In the genomic region with DNA sequence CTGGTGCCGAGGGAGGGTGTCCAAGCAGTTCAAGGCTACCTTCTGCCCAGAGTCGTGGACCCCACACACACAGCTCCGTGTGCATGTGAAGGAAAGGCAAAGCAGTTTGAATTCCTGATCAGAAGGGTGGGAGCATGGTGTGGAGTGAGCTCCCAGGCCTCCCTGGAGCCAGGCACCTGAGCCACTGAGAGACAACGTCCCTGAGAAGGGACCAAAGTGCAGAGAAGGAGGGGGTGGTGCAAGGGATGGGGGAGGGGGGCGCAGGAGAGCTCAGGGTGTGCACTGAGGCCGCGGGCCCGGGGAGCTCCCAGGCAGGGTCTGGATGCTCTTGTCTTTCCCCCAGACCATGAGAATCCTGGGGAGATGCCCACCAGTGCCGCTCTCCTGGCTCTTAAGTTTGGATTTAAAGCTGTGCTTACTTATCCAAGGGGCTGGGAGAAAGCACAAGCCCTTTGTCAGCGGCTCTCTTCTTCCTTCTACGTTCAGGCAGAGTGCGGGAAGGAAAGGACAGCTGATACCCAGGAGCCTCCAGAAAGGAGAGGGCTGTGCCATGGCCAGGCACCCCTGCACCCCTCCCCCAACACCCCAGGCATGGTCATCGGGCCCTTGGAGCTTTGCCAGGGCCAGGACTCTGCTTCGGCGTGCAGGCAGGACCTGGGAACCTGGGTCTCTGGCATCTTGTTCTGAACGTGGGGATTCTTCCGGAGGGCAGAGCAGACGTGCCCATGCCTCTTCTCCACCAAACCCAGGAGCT, we compare ENCODE assay signal across 12 cellular contexts. TPM values are rescaled to one million over a fixed set of nuclear protein-coding genes. Genes with fewer than 3 reads are reported as not detected.
A peak's percentile ranks its signal among the peaks of the same experiment; 100 is the strongest.
DNase-seq lines count a peak whose midpoint lies in the region; ATAC-seq and TF ChIP-seq lines count a peak whose summit lies in the region.
"Had no signal": no experiment of that assay in that cellular context is flagged by ENCODE, and none has a peak within 500 bp of the region (broad histone marks: within the 10 kb centered on the region; RNA-seq: fewer than 3 reads in every experiment).

No MANE protein-coding gene starts in this region.

- peak overlapping the region; percentile 33 for H3K4me3 Mint-ChIP-seq in neural progenitor cell
- H3K4me3 Mint-ChIP-seq: activated CD4-positive, alpha-beta T cell treated with anti-CD3 and anti-CD28 coated beads for 36 hours had no signal

- peaks cover 3% of the 10 kb centered on the region for H3F3A ChIP-seq in neural progenitor cell (ENCODE audit: low read depth)

- H3K27ac ChIP-seq in duodenal mucosa (ENCODE audit: low read depth, low read length) (no peak overlapping the region), neural progenitor cell (no peak overlapping the region)
- H3K27ac ChIP-seq: upper lobe of right lung had no signal

- H3K9me3 ChIP-seq in duodenal mucosa (ENCODE audit: control insufficient read depth in 1 of 2, low read length in 2 of 2) (no peaks in the 10 kb centered on the region), neural progenitor cell (ENCODE audit: low read depth) (no peaks in the 10 kb centered on the region)
- H3K9me3 ChIP-seq: upper lobe of right lung had no signal

- no peak for TF ChIP-seq CTCF in neural progenitor cell (IDR thresholded peaks at IDR 0.05)

- H3K4me2 ChIP-seq in neural progenitor cell: no peak overlapping the region

- H4K20me1 ChIP-seq in neural progenitor cell (ENCODE audit: low read depth): peaks cover 18% of the 10 kb centered on the region

- peaks cover 16% of the 10 kb centered on the region for H3K27me3 Mint-ChIP-seq in neural progenitor cell (ENCODE audit: insufficient read depth, low read depth)

- H3K4me3 ChIP-seq in duodenal mucosa (ENCODE audit: low read depth in 1 of 2, low read length in 2 of 2): peak overlapping the region; percentile 37 to 54
- no peak overlapping the region for H3K4me3 ChIP-seq in neural progenitor cell
- H3K4me3 ChIP-seq: upper lobe of right lung had no signal

- DNase-seq in NCI-H1417 (lab: John Stamatoyannopoulos, UW) (peak in 2 of 3 experiments; percentile 69 to 82), NCI-H1417 treated with DMSO at 0.1 percent for 48 hours (lab: John Stamatoyannopoulos, UW) (no peak), G401 (ENCODE audit: low spot score) (peak; percentile 42), neural progenitor cell (ENCODE audit: low spot score) (peak; percentile 18), NCI-H526 treated with DMSO at 0.1 percent for 48 hours (lab: John Stamatoyannopoulos, UW) (no peak), amniotic stem cell (lab: John Stamatoyannopoulos, UW) (no peak)
- DNase-seq: activated CD4-positive, alpha-beta T cell treated with anti-CD3 and anti-CD28 coated beads for 36 hours; upper lobe of right lung had no signal

- peaks cover under 1% of the 10 kb centered on the region for H3K9me3 Mint-ChIP-seq in neural progenitor cell
- H3K9me3 Mint-ChIP-seq: activated T-helper 1 cell treated with anti-CD3 and anti-CD28 coated beads, Interleukin-12 subunit alpha, Interleukin-12 subunit beta, Interleukin-2, Interleukin-4 antibody, amounts not matched to agents 30 ng/mL and 10 ng/mL and 1 ng/mL, durations not matched to agents 14 hours and 24 hours and 36 hours had no signal

- peaks cover 41% of the 10 kb centered on the region for H3K4me1 Mint-ChIP-seq in neural progenitor cell

- no peak overlapping the region for H2AFZ ChIP-seq in neural progenitor cell (replicated peaks)

- no peaks in the 10 kb centered on the region for H3K36me3 ChIP-seq in duodenal mucosa (ENCODE audit: control insufficient read depth in 1 of 2, insufficient read depth in 2 of 2, low read length in 2 of 2)
- H3K36me3 ChIP-seq in neural progenitor cell: no peaks in the 10 kb centered on the region
- H3K36me3 ChIP-seq: upper lobe of right lung had no signal

- H3K4me1 ChIP-seq in duodenal mucosa (ENCODE audit: control insufficient read depth in 1 of 2, insufficient read depth in 2 of 2, low read length in 2 of 2) (peaks cover 20 to 35% of the 10 kb centered on the region in 2 donors), neural progenitor cell (peaks cover 35% of the 10 kb centered on the region)

- in situ Hi-C loops in G401 (cut with HindIII; ENCODE audit: low sequenced_read_pairs): no loop called here

- H3K36me3 Mint-ChIP-seq in neural progenitor cell: no peaks in the 10 kb centered on the region

- H3K27ac Mint-ChIP-seq in neural progenitor cell: peak overlapping the region; percentile 87
- H3K27ac Mint-ChIP-seq: activated CD4-positive, alpha-beta T cell treated with anti-CD3 and anti-CD28 coated beads for 36 hours; activated T-helper 1 cell treated with anti-CD3 and anti-CD28 coated beads, Interleukin-12 subunit alpha, Interleukin-12 subunit beta, Interleukin-2, Interleukin-4 antibody, amounts not matched to agents 30 ng/mL and 10 ng/mL and 1 ng/mL, durations not matched to agents 14 hours and 24 hours and 36 hours had no signal

- ATAC-seq in HG02970 (IDR thresholded peaks at IDR 0.05; ENCODE audit: low FRiP score, unreplicated experiment): no peak
- ATAC-seq: activated CD4-positive, alpha-beta T cell treated with anti-CD3 and anti-CD28 coated beads for 36 hours; upper lobe of right lung had no signal

- H3K9ac ChIP-seq in duodenal mucosa (ENCODE audit: low read depth in 1 of 2, low read length in 2 of 2): no peak overlapping the region
- no peak overlapping the region for H3K9ac ChIP-seq in neural progenitor cell

- peaks cover 26 to 32% of the 10 kb centered on the region in 2 donors for H3K27me3 ChIP-seq in duodenal mucosa (ENCODE audit: control insufficient read depth in 1 of 2, insufficient read depth in 2 of 2, low read length in 2 of 2)
- H3K27me3 ChIP-seq in neural progenitor cell: peaks cover 56% of the 10 kb centered on the region

- H3K79me2 ChIP-seq in neural progenitor cell (ENCODE audit: low read depth): no peaks in the 10 kb centered on the region

RNA-seq across cellular contexts. Expression of gene ACTA1, which starts 24.1 kb away (rescaled TPM):
- not detected in 2 replicates for total RNA-seq in G401 (2014; rRNA removed; shearing (Covaris generic))
- 1.2 and 2.6 TPM in 2 replicates for total RNA-seq in neural progenitor cell (ENCODE audit: low replicate concordance)
- total RNA-seq: A172; activated CD4-positive, alpha-beta T cell treated with anti-CD3 and anti-CD28 coated beads for 36 hours; activated T-helper 1 cell treated with anti-CD3 and anti-CD28 coated beads, Interleukin-12 subunit alpha, Interleukin-12 subunit beta, Interleukin-2, Interleukin-4 antibody, amounts not matched to agents 30 ng/mL and 10 ng/mL and 1 ng/mL, durations not matched to agents 14 hours and 24 hours and 36 hours; upper lobe of right lung had no signal

Comparison
In these comparisons a context has a peak if more than half of its experiments do, and no peak if none do; other contexts are left out.
1. DNase-seq: peak in NCI-H1417 (2 of 3), G401 (single experiment) and neural progenitor cell (single experiment); none in NCI-H1417 treated with DMSO at 0.1 percent for 48 hours (single experiment), NCI-H526 treated with DMSO at 0.1 percent for 48 hours (single experiment) and amniotic stem cell (single experiment).